In genomic region chr20:51985753-51986152, GRCh38 we compare ENCODE assay signal across 17 cellular contexts.
DNase-seq lines count a peak whose midpoint lies in the region; ATAC-seq, FAIRE-seq and TF ChIP-seq lines count a peak whose summit lies in the region.
"Had no signal": no experiment of that assay in that cellular context is flagged by ENCODE, and none has a peak within 500 bp of the region (broad histone marks: within the 10 kb centered on the region; RNA-seq: fewer than 3 reads in every experiment).

No MANE protein-coding gene starts in this region.

- FAIRE-seq in urothelium cell line (lab: Jason Lieb, UNC): no peak

- in situ Hi-C loops in HAP-1 (cut with MboI; ENCODE audit: low sequenced_read_pairs): no loop called here

- H3K36me3 Mint-ChIP-seq in dendritic cell treated with granulocyte-macrophage colony-stimulating factor and Interleukin-4, amounts not matched to agents 40 ng/mL and 50 ng/mL, for 4 days (ENCODE audit: low read depth): no peaks in the 10 kb centered on the region
- H3K36me3 Mint-ChIP-seq in nephron (ENCODE audit: low read depth): no peaks in the 10 kb centered on the region
- H3K36me3 Mint-ChIP-seq: CD8-positive, alpha-beta T cell had no signal

- no peaks in the 10 kb centered on the region for H3K27me3 Mint-ChIP-seq in dendritic cell treated with granulocyte-macrophage colony-stimulating factor and Interleukin-4, amounts not matched to agents 40 ng/mL and 50 ng/mL, for 4 days
- H3K27me3 Mint-ChIP-seq in nephron (ENCODE audit: low read depth): peaks cover 3% of the 10 kb centered on the region
- H3K27me3 Mint-ChIP-seq: progenitor cell of endocrine pancreas had no signal

- peaks cover 7% of the 10 kb centered on the region for H3K4me1 ChIP-seq in left ventricle myocardium inferior
- H3K4me1 ChIP-seq in HAP-1: peaks cover 16% of the 10 kb centered on the region

- no peak for TF ChIP-seq CTCF in left ventricle myocardium inferior (IDR thresholded peaks at IDR 0.05; ENCODE audit: borderline replicate concordance)
- TF ChIP-seq CTCF in nephron (IDR thresholded peaks at IDR 0.05; ENCODE audit: unreplicated experiment in 3 of 3): no peak

- H3K27ac ChIP-seq in left ventricle myocardium inferior (replicated peaks): peak overlapping the region; percentile 75

- H3K4me3 ChIP-seq in left ventricle myocardium inferior (no peak overlapping the region), HAP-1 (no peak overlapping the region)
- H3K4me3 ChIP-seq: heart left ventricle, MG63, mucosa of descending colon had no signal

- no peaks in the 10 kb centered on the region for H3K27me3 ChIP-seq in left ventricle myocardium inferior (ENCODE audit: low read depth)
- no peaks in the 10 kb centered on the region for H3K27me3 ChIP-seq in HAP-1 (ENCODE audit: low read depth)
- H3K27me3 ChIP-seq: heart left ventricle, MG63 had no signal

- H3K9me3 ChIP-seq in left ventricle myocardium inferior (replicated peaks) (no peaks in the 10 kb centered on the region), HAP-1 (no peaks in the 10 kb centered on the region)
- H3K9me3 ChIP-seq: heart left ventricle, MG63, mucosa of descending colon had no signal

- H3K36me3 ChIP-seq in left ventricle myocardium inferior (no peaks in the 10 kb centered on the region), HAP-1 (replicated peaks) (no peaks in the 10 kb centered on the region)
- H3K36me3 ChIP-seq: heart left ventricle, MG63 had no signal

- ATAC-seq in Right ventricle myocardium inferior: no peak
- ATAC-seq: activated CD8-positive, alpha-beta T cell treated with anti-CD3 and anti-CD28 coated beads, Interleukin-2, amount 10 ng/mL, durations not matched to agents 7 days and 5 days; CD8-positive, alpha-beta T cell had no signal

- H3K4me1 Mint-ChIP-seq in dendritic cell treated with granulocyte-macrophage colony-stimulating factor and Interleukin-4, amounts not matched to agents 40 ng/mL and 50 ng/mL, for 4 days (ENCODE audit: low read depth): no peaks in the 10 kb centered on the region
- H3K4me1 Mint-ChIP-seq in nephron: peaks cover 8% of the 10 kb centered on the region

- H3K27ac Mint-ChIP-seq in dendritic cell treated with granulocyte-macrophage colony-stimulating factor and Interleukin-4, amounts not matched to agents 40 ng/mL and 50 ng/mL, for 4 days: peak overlapping the region; percentile 30
- H3K27ac Mint-ChIP-seq in nephron: peak overlapping the region; percentile 68 to 90 (median 90)
- H3K27ac Mint-ChIP-seq: activated CD8-positive, alpha-beta T cell treated with anti-CD3 and anti-CD28 coated beads, Interleukin-2, amount 10 ng/mL, durations not matched to agents 7 days and 5 days; CD8-positive, alpha-beta T cell; progenitor cell of endocrine pancreas had no signal

- H3K9me3 Mint-ChIP-seq in dendritic cell treated with granulocyte-macrophage colony-stimulating factor and Interleukin-4, amounts not matched to agents 40 ng/mL and 50 ng/mL, for 4 days: no peaks in the 10 kb centered on the region
- H3K9me3 Mint-ChIP-seq in nephron: no peaks in the 10 kb centered on the region
- H3K9me3 Mint-ChIP-seq: CD8-positive, alpha-beta T cell had no signal

- intact Hi-C loops in left ventricle myocardium inferior (cut with micrococcal nuclease): no loop called here
- intact Hi-C loops in Right ventricle myocardium inferior (cut with DNase I): no loop called here
- intact Hi-C loops in dendritic cell treated with granulocyte-macrophage colony-stimulating factor and Interleukin-4, amounts not matched to agents 40 ng/mL and 50 ng/mL, for 4 days (cut with micrococcal nuclease): no loop called here

- DNase-seq in left ventricle myocardium inferior (no peak), Right ventricle myocardium inferior (ENCODE audit: missing footprints) (no peak), urothelium cell line (ENCODE audit: low spot score) (peak; percentile 55), GM19240 (ENCODE audit: insufficient read length, low spot score) (no peak), HAP-1 (ENCODE audit: low spot score in 2 of 2) (no peak), NCI-H1048 (lab: John Stamatoyannopoulos, UW) (no peak)
- DNase-seq: activated CD8-positive, alpha-beta T cell treated with anti-CD3 and anti-CD28 coated beads, Interleukin-2, amount 10 ng/mL, durations not matched to agents 7 days and 5 days; CD8-positive, alpha-beta T cell; cerebellar nuclear complex; heart left ventricle; mucosa of descending colon; NCI-H1930; NCI-H524 treated with DMSO at 0.1 percent for 48 hours had no signal

- no peak overlapping the region for H3K4me3 Mint-ChIP-seq in dendritic cell treated with granulocyte-macrophage colony-stimulating factor and Interleukin-4, amounts not matched to agents 40 ng/mL and 50 ng/mL, for 4 days
- no peak overlapping the region for H3K4me3 Mint-ChIP-seq in nephron
- H3K4me3 Mint-ChIP-seq: activated CD8-positive, alpha-beta T cell treated with anti-CD3 and anti-CD28 coated beads, Interleukin-2, amount 10 ng/mL, durations not matched to agents 7 days and 5 days; CD8-positive, alpha-beta T cell had no signal
